In the genomic region with DNA sequence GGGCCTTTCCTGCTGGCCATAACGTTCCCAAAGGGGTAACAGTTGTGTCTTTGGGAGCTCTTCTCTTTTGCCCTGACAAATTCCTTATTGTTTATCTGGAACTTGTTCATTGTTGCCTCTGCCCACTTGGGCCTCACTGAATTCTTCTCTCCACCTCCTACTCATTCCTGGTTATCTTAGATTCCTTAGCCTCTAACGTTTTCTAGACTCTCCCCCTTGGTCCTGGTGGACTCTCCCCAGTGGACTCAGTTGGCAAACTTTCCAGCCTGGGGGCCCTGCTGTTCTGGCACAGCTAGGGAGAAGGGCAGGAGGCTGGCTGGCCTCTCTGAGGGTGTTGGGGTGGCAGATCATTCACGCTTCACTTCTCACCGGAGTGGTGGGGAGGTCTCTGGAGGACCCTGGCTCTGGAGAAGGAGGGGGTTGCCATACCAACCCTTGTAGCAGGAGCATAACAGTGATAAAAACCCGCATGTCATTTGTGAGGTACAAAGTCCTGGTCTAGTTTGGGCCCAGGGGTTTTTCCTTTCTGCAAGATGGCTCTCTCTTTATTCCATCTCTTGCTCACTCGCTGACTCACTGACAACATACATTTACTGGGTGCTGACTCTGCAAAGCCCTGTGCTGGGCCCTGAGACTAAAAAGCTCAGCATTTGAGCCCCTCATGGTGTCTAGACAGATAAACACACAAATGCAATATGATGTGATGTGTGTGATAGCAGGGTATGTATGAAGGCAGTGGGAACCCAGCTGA, we compare ENCODE assay signal across 1 cellular context.
TF ChIP-seq lines count a peak whose summit lies in the region.

No MANE protein-coding gene starts in this region.

TF ChIP-seq in GM23338, 12 proteins besides CTCF, POLR2A, EP300 and RAD21 (continued from another document):
- TF ChIP-seq, protein P1, sequence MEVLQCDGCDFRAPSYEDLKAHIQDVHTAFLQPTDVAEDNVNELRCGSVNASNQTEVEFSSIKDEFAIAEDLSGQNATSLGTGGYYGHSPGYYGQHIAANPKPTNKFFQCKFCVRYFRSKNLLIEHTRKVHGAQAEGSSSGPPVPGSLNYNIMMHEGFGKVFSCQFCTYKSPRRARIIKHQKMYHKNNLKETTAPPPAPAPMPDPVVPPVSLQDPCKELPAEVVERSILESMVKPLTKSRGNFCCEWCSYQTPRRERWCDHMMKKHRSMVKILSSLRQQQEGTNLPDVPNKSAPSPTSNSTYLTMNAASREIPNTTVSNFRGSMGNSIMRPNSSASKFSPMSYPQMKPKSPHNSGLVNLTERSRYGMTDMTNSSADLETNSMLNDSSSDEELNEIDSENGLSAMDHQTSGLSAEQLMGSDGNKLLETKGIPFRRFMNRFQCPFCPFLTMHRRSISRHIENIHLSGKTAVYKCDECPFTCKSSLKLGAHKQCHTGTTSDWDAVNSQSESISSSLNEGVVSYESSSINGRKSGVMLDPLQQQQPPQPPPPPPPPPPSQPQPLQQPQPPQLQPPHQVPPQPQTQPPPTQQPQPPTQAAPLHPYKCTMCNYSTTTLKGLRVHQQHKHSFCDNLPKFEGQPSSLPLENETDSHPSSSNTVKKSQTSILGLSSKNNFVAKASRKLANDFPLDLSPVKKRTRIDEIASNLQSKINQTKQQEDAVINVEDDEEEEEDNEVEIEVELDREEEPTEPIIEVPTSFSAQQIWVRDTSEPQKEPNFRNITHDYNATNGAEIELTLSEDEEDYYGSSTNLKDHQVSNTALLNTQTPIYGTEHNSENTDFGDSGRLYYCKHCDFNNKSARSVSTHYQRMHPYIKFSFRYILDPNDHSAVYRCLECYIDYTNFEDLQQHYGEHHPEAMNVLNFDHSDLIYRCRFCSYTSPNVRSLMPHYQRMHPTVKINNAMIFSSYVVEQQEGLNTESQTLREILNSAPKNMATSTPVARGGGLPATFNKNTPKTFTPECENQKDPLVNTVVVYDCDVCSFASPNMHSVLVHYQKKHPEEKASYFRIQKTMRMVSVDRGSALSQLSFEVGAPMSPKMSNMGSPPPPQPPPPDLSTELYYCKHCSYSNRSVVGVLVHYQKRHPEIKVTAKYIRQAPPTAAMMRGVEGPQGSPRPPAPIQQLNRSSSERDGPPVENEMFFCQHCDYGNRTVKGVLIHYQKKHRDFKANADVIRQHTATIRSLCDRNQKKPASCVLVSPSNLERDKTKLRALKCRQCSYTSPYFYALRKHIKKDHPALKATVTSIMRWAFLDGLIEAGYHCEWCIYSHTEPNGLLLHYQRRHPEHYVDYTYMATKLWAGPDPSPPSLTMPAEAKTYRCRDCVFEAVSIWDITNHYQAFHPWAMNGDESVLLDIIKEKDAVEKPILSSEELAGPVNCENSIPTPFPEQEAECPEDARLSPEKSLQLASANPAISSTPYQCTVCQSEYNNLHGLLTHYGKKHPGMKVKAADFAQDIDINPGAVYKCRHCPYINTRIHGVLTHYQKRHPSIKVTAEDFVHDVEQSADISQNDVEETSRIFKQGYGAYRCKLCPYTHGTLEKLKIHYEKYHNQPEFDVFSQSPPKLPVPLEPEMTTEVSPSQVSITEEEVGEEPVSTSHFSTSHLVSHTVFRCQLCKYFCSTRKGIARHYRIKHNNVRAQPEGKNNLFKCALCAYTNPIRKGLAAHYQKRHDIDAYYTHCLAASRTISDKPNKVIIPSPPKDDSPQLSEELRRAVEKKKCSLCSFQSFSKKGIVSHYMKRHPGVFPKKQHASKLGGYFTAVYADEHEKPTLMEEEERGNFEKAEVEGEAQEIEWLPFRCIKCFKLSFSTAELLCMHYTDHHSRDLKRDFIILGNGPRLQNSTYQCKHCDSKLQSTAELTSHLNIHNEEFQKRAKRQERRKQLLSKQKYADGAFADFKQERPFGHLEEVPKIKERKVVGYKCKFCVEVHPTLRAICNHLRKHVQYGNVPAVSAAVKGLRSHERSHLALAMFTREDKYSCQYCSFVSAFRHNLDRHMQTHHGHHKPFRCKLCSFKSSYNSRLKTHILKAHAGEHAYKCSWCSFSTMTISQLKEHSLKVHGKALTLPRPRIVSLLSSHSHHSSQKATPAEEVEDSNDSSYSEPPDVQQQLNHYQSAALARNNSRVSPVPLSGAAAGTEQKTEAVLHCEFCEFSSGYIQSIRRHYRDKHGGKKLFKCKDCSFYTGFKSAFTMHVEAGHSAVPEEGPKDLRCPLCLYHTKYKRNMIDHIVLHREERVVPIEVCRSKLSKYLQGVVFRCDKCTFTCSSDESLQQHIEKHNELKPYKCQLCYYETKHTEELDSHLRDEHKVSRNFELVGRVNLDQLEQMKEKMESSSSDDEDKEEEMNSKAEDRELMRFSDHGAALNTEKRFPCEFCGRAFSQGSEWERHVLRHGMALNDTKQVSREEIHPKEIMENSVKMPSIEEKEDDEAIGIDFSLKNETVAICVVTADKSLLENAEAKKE (CRISPR knock-in tag; IDR thresholded peaks at IDR 0.05) = no peak
- TF ChIP-seq CREB1 (CRISPR knock-in tag; IDR thresholded peaks at IDR 0.05; ENCODE audit: low read depth) (no peak), EZH2phosphoT487 (IDR thresholded peaks at IDR 0.05; ENCODE audit: unreplicated experiment) (no peak), JUNB (IDR thresholded peaks at IDR 0.05; ENCODE audit: unreplicated experiment) (no peak)
